9 cellular contexts compared by ENCODE assay signal in the genomic region with DNA sequence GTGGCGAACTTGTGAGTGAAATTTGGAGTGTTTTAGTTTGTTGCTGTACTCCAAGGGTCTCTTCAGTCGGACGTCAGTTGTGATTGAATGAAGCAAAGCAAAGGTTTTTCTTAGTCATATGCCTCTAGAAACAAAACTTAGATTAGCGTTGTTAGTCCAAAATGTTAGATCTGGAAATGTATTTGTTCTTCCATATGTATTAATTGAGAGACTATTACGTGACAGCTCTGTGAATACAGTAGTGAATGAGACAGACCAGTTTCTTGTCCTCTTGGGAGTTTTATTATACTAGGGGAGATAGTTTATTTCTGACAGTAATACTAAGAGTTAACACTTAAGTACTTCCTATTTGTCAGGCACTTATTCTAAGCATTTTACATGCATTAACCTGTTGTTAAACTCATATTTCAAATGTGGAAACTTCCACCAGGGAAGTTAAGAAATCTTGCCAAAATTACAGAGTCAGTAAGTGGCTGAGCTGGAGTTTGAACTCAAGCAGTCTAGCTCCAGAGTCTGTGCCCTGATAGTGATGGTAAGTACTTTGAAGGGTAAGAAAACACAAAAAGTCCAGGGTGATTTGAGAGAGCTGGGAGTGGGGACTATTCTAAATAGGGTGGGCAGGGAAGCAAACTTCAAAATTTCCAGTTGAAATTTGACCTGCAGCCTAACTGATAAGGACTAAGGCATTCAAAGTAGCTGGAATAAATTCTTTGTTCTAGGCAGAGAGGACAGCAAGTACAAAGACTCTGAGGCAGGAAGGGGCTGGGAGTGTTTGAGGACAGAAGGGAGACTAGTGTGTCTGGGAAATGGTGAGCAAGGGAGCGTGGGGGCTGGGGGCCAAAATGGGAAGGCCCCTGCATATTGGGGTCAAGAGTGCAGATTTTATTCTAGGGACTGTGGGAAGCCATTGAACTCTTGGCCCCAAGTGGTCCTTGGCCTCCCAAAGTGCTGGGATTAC. TPM values are rescaled to one million over a fixed set of nuclear protein-coding genes. Genes with fewer than 3 reads are reported as not detected.
DNase-seq lines count a peak whose midpoint lies in the region; ATAC-seq, FAIRE-seq and TF ChIP-seq lines count a peak whose summit lies in the region.
"Had no signal": no experiment of that assay in that cellular context is flagged by ENCODE, and none has a peak within 500 bp of the region (broad histone marks: within the 10 kb centered on the region; RNA-seq: fewer than 3 reads in every experiment).

No MANE protein-coding gene starts in this region.

- FAIRE-seq in kidney (lab: Jason Lieb, UNC) (no peak), small intestine (lab: Jason Lieb, UNC) (no peak)

- no peaks in the 10 kb centered on the region for H3K9me3 Mint-ChIP-seq in IgD-negative memory B cell

- H3K4me3 Mint-ChIP-seq in IgD-negative memory B cell, result peak overlapping the region in 2 of 4 donors; percentile 25 to 87

- H3K4me3 ChIP-seq in kidney (ENCODE audit: low read length in 2 of 2) (peak overlapping the region in 1 of 2 donors; percentile 1), small intestine (ENCODE audit: low read depth in 1 of 2, low read length in 2 of 2) (no peak overlapping the region)

- H3K36me3 Mint-ChIP-seq in IgD-negative memory B cell, result peaks cover 4% of the 10 kb centered on the region

- DNase-seq in astrocyte of the hippocampus (ENCODE audit: low read depth, low spot score), result peak; percentile 51
- DNase-seq in kidney, result peak; percentile 82
- DNase-seq in small intestine, result peak; percentile 67
- no peak for DNase-seq in T1000 (lab: John Stamatoyannopoulos, UW)
- DNase-seq in DMS 273 treated with DMSO at 0.1 percent for 48 hours (lab: John Stamatoyannopoulos, UW), result no peak
- DNase-seq in activated gamma-delta T cell treated with Interleukin-2 at 50 U/mL for 16 hours, result no peak
- DNase-seq: stimulated activated naive CD4-positive, alpha-beta T cell treated with Interleukin-2 at 50 U/mL for 16 hours had no signal

- peak overlapping the region in 2 of 3 donors; percentile 76 to 85 for H3K27ac Mint-ChIP-seq in IgD-negative memory B cell

- H3K36me3 ChIP-seq in kidney (ENCODE audit: control insufficient read depth in 1 of 2, insufficient read depth in 2 of 2, low read length in 2 of 2) (no peaks in the 10 kb centered on the region), small intestine (ENCODE audit: control insufficient read depth in 2 of 2, insufficient read depth in 2 of 2, low read length in 2 of 2) (no peaks in the 10 kb centered on the region)

- H3K27me3 Mint-ChIP-seq in IgD-negative memory B cell, result no peaks in the 10 kb centered on the region

- no peak for ATAC-seq in HG03442 (IDR thresholded peaks at IDR 0.05; ENCODE audit: unreplicated experiment)

- no peaks in the 10 kb centered on the region for H3K27me3 ChIP-seq in small intestine (ENCODE audit: control insufficient read depth in 2 of 2, insufficient read depth in 2 of 2, low read length in 2 of 2)

- peak overlapping the region; percentile 56 to 68 for H3K27ac ChIP-seq in kidney (ENCODE audit: low read depth in 2 of 2, low read length in 2 of 2)
- peak overlapping the region; percentile 34 to 62 for H3K27ac ChIP-seq in small intestine (ENCODE audit: low read depth in 1 of 2, low read length in 1 of 2)

- peaks cover 63 to 78% (median 71%) of the 10 kb centered on the region in 3 donors for H3K4me1 Mint-ChIP-seq in IgD-negative memory B cell

- TF ChIP-seq CTCF in kidney (IDR thresholded peaks at IDR 0.05; ENCODE audit: borderline replicate concordance, extremely low read depth, insufficient read depth), result no peak

- H3K9me3 ChIP-seq in kidney (ENCODE audit: control insufficient read depth in 1 of 2, low read length in 2 of 2) (no peaks in the 10 kb centered on the region), small intestine (ENCODE audit: control insufficient read depth, low read depth) (no peaks in the 10 kb centered on the region)

- intact Hi-C loops in kidney (cut with DNase I), result no loop called here

- peak overlapping the region in 1 of 2 donors; percentile 29 for H3K9ac ChIP-seq in kidney (ENCODE audit: low read length in 2 of 2)

- H3K4me1 ChIP-seq in kidney (ENCODE audit: control insufficient read depth in 1 of 2, insufficient read depth in 1 of 2, low read depth in 1 of 2, low read length in 2 of 2) (peaks cover 31 to 49% of the 10 kb centered on the region in 2 donors), small intestine (ENCODE audit: control insufficient read depth in 2 of 2, insufficient read depth in 1 of 2, low read depth in 1 of 2, low read length in 1 of 2) (peaks cover 27 to 28% of the 10 kb centered on the region in 2 donors)

- WGBS in small intestine, 3 donors, result 60 to 64% (median 61%) methylated on average over 6 of the region's 6 CpGs

RNA-seq across cellular contexts. Expression of gene ADD1, which starts 17.0 kb away (rescaled TPM):
- polyA plus RNA-seq in IgD-negative memory B cell (300 TPM), kidney (ENCODE audit: insufficient read depth, low read depth, low replicate concordance) (232 TPM), small intestine (100 to 1,000 TPM; 158 to 262 (median 180) TPM)
- 313 TPM for total RNA-seq in kidney

Comparison
In these comparisons a context has a peak if more than half of its experiments do, and no peak if none do; other contexts are left out.
1. DNase-seq: peak in astrocyte of the hippocampus (single experiment), kidney (single experiment) and small intestine (single experiment); none in T1000 (single experiment), DMS 273 treated with DMSO at 0.1 percent for 48 hours (single experiment) and activated gamma-delta T cell treated with Interleukin-2 at 50 U/mL for 16 hours (single experiment).